19 cellular contexts compared by ENCODE assay signal in the genomic region with DNA sequence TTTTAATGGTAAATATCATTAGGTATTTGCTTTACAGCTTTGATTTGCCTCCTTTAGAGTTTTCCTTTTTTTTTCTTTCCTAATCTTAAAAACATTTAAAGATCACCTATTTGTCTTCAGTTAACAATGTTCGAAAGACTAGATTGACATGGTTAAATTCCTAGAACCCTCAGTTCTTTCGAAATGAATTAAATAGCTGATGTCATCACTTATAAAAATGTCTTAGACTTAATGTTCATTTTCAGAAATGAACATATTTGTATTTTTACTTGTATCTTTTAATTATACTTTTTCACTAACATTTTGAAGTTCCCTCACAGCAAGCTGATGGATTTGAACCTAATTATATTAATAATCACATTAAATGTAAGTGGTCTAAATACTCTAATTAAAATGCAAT.
DNase-seq lines count a peak whose midpoint lies in the region; ATAC-seq, FAIRE-seq and TF ChIP-seq lines count a peak whose summit lies in the region.
"Had no signal": no experiment of that assay in that cellular context is flagged by ENCODE, and none has a peak within 500 bp of the region (broad histone marks: within the 10 kb centered on the region; RNA-seq: fewer than 3 reads in every experiment).

No MANE protein-coding gene starts in this region.

- TF ChIP-seq RAD21 in A549 (conservative IDR thresholded peaks at IDR 0.05 in 1 of 2, IDR thresholded peaks at IDR 0.05 in 1 of 2), result no peak

- no peaks in the 10 kb centered on the region for H3K9me3 Mint-ChIP-seq in T-helper 2 cell treated with Interferon-gamma antibody and Interleukin-4, amounts not matched to agents 5 μg/mL and 100 μg/mL, for 36 hours
- H3K9me3 Mint-ChIP-seq: CD8-positive, alpha-beta T cell had no signal

- no peaks in the 10 kb centered on the region for H3K4me1 Mint-ChIP-seq in T-helper 2 cell treated with Interferon-gamma antibody and Interleukin-4, amounts not matched to agents 5 μg/mL and 100 μg/mL, for 36 hours (ENCODE audit: low read depth)
- H3K4me1 Mint-ChIP-seq: CD4-positive, CD25-positive, alpha-beta regulatory T cell had no signal

- DNase-seq in A549 (ENCODE audit: low read depth in 1 of 2, low spot score in 1 of 2) (no peak), RCC 7860 (ENCODE audit: low spot score) (no peak), vagina (ENCODE audit: extremely low spot score in 2 of 2) (no peak)
- no peak for DNase-seq in effector CD8-positive, alpha-beta T cell (lab: John Stamatoyannopoulos, UW)
- DNase-seq in T-helper 2 cell treated with Interferon-gamma antibody and Interleukin-4, amounts not matched to agents 5 μg/mL and 100 μg/mL, for 36 hours (ENCODE audit: low spot score), result no peak
- DNase-seq: 8988T; Caco-2; CD4-positive, CD25-positive, alpha-beta regulatory T cell; CD8-positive, alpha-beta T cell; DMS153; DND-41; GOT3; HCEC 1CT had no signal

- H3K4me3 ChIP-seq in A549 (no peak overlapping the region), HUES48 (ENCODE audit: low read depth, low read length) (peak overlapping the region; percentile 39; the same call in 1 of the 2 replicates), vagina (no peak overlapping the region)
- H3K4me3 ChIP-seq: BLaER1 had no signal

- TF ChIP-seq CTCF in A549 (IDR thresholded peaks at IDR 0.05) (no peak), vagina (IDR thresholded peaks at IDR 0.05) (no peak)

- H3K27ac ChIP-seq in A549 (no peak overlapping the region), HUES48 (ENCODE audit: low read depth, low read length) (peak overlapping the region; percentile 14), vagina (no peak overlapping the region)
- H3K27ac ChIP-seq: BLaER1, C4-2B had no signal

- H3K27me3 Mint-ChIP-seq in T-helper 2 cell treated with Interferon-gamma antibody and Interleukin-4, amounts not matched to agents 5 μg/mL and 100 μg/mL, for 36 hours (ENCODE audit: low read depth), result peaks cover 5% of the 10 kb centered on the region

- H3K27me3 ChIP-seq in HUES48 (ENCODE audit: control insufficient read depth, insufficient read depth, low read length), result no peaks in the 10 kb centered on the region
- no peaks in the 10 kb centered on the region for H3K27me3 ChIP-seq in vagina
- H3K27me3 ChIP-seq: BLaER1 had no signal

- no peak overlapping the region for H3K4me2 ChIP-seq in A549
- H3K4me2 ChIP-seq: BLaER1 had no signal

- no peaks in the 10 kb centered on the region for H3K9me3 ChIP-seq in A549
- H3K9me3 ChIP-seq in HUES48 (ENCODE audit: control insufficient read depth, insufficient read depth, low read length), result no peaks in the 10 kb centered on the region
- no peaks in the 10 kb centered on the region for H3K9me3 ChIP-seq in vagina
- H3K9me3 ChIP-seq: BLaER1, Caco-2 had no signal

- intact Hi-C loops in vagina (cut with DNase I), result no loop called here

- TF ChIP-seq EP300 in A549 (IDR thresholded peaks at IDR 0.05), result no peak

- no peak for ATAC-seq in A549
- ATAC-seq: CD8-positive, alpha-beta T cell had no signal

- 0% methylated on average over 2 of the region's 2 CpGs for WGBS in A549 (ENCODE audit: missing lambda C conversion rate)

- POLR2A ChIA-PET in A549 (lab: Yijun Ruan, JAX), result no interaction called here

- H3K36me3 Mint-ChIP-seq in T-helper 2 cell treated with Interferon-gamma antibody and Interleukin-4, amounts not matched to agents 5 μg/mL and 100 μg/mL, for 36 hours (ENCODE audit: low read depth), result no peaks in the 10 kb centered on the region
- H3K36me3 Mint-ChIP-seq: CD4-positive, CD25-positive, alpha-beta regulatory T cell; CD8-positive, alpha-beta T cell had no signal

- H3K36me3 ChIP-seq in HUES48 (ENCODE audit: control insufficient read depth, insufficient read depth, low read length), result no peaks in the 10 kb centered on the region
- H3K36me3 ChIP-seq in vagina, result no peaks in the 10 kb centered on the region
- H3K36me3 ChIP-seq: BLaER1 had no signal

- H3K9ac ChIP-seq in HUES48 (ENCODE audit: low read depth, low read length), result no peak overlapping the region
- H3K9ac ChIP-seq: BLaER1 had no signal

- CTCF ChIA-PET in A549 (lab: Yijun Ruan, JAX), result interaction anchor here (1.2 kb wide), 1 partner anchor 17 kb away, joined by 3 read pairs; no protein-coding TSS in a partner anchor

- FAIRE-seq in A549 (lab: Jason Lieb, UNC) (no peak), RCC 7860 (lab: Jason Lieb, UNC) (peak; percentile 23)
- FAIRE-seq: G401.6, GM12892, H54 had no signal

- no peak for TF ChIP-seq POLR2A in A549 (IDR thresholded peaks at IDR 0.05; ENCODE audit: low read length)
- no peak for TF ChIP-seq POLR2A in vagina (IDR thresholded peaks at IDR 0.05)

- H3K4me1 ChIP-seq in A549, result no peaks in the 10 kb centered on the region
- peaks cover 31% of the 10 kb centered on the region for H3K4me1 ChIP-seq in HUES48 (ENCODE audit: control insufficient read depth, insufficient read depth, low read length)
- no peaks in the 10 kb centered on the region for H3K4me1 ChIP-seq in vagina
- H3K4me1 ChIP-seq: BLaER1, Caco-2 had no signal

- no peak overlapping the region for H3K27ac Mint-ChIP-seq in T-helper 2 cell treated with Interferon-gamma antibody and Interleukin-4, amounts not matched to agents 5 μg/mL and 100 μg/mL, for 36 hours
- H3K27ac Mint-ChIP-seq: CD4-positive, CD25-positive, alpha-beta regulatory T cell; CD8-positive, alpha-beta T cell had no signal

- no peak overlapping the region for H3K4me3 Mint-ChIP-seq in T-helper 2 cell treated with Interferon-gamma antibody and Interleukin-4, amounts not matched to agents 5 μg/mL and 100 μg/mL, for 36 hours
- H3K4me3 Mint-ChIP-seq: CD4-positive, CD25-positive, alpha-beta regulatory T cell; CD8-positive, alpha-beta T cell had no signal

TF ChIP-seq in A549, 52 proteins besides CTCF, POLR2A, EP300 and RAD21:
- TF ChIP-seq MAFK (IDR thresholded peaks at IDR 0.05; ENCODE audit: partially characterized antibody), result peak; percentile 82
- TF ChIP-seq FOSL2 (IDR thresholded peaks at IDR 0.05), result no peak
- no peak for TF ChIP-seq FOSL2 (CRISPR knock-in tag; IDR thresholded peaks at IDR 0.05)
